ENCODE assay signal across 10 cellular contexts in genomic region chr17:75428775-75429469, GRCh38. TPM values are rescaled to one million over a fixed set of nuclear protein-coding genes. Genes with fewer than 3 reads are reported as not detected.
DNase-seq lines count a peak whose midpoint lies in the region; ATAC-seq and TF ChIP-seq lines count a peak whose summit lies in the region.
"Had no signal": no experiment of that assay in that cellular context is flagged by ENCODE, and none has a peak within 500 bp of the region (broad histone marks: within the 10 kb centered on the region; RNA-seq: fewer than 3 reads in every experiment).

No MANE protein-coding gene starts in this region.

- H4K5ac ChIP-seq in mesendoderm (ENCODE audit: low read length): no peak overlapping the region

- no peak overlapping the region for H2AK5ac ChIP-seq in mesendoderm (ENCODE audit: low read length)

- H3K27ac ChIP-seq in caudate nucleus (ENCODE audit: low read depth, low read length) (peak overlapping the region; percentile 36), mesendoderm (ENCODE audit: low read depth, low read length) (no peak overlapping the region)
- H3K27ac ChIP-seq: neutrophil had no signal

- no peak overlapping the region for H2BK120ac ChIP-seq in mesendoderm (ENCODE audit: low read depth, low read length)

- peak overlapping the region; percentile 84 for H3K27ac Mint-ChIP-seq in type B pancreatic cell
- no peak overlapping the region for H3K27ac Mint-ChIP-seq in activated naive CD8-positive, alpha-beta T cell treated with anti-CD3 and anti-CD28 coated beads for 36 hours

- no peaks in the 10 kb centered on the region for H3K27me3 Mint-ChIP-seq in type B pancreatic cell
- no peaks in the 10 kb centered on the region for H3K27me3 Mint-ChIP-seq in activated naive CD8-positive, alpha-beta T cell treated with anti-CD3 and anti-CD28 coated beads for 36 hours

- H3K27me3 ChIP-seq in mesendoderm (ENCODE audit: insufficient read depth, low read length, poor library complexity): no peaks in the 10 kb centered on the region
- H3K27me3 ChIP-seq: cardiac muscle cell, neutrophil had no signal

- no peak overlapping the region for H3K23ac ChIP-seq in mesendoderm (ENCODE audit: low read length)

- no peak overlapping the region for H3K4me2 ChIP-seq in mesendoderm (ENCODE audit: low read length)

- no peak overlapping the region for H4K8ac ChIP-seq in mesendoderm (ENCODE audit: low read depth, low read length)

- H3K4me3 Mint-ChIP-seq in type B pancreatic cell: no peak overlapping the region
- H3K4me3 Mint-ChIP-seq in activated naive CD8-positive, alpha-beta T cell treated with anti-CD3 and anti-CD28 coated beads for 36 hours: no peak overlapping the region

- no peak overlapping the region for H3K4ac ChIP-seq in mesendoderm (ENCODE audit: low read depth, low read length)

- no peak overlapping the region for H2BK15ac ChIP-seq in mesendoderm (replicated peaks; ENCODE audit: low read depth)

- no peaks in the 10 kb centered on the region for H3K79me2 ChIP-seq in mesendoderm (ENCODE audit: control insufficient read depth, insufficient read depth, low read length)

- no peak overlapping the region for H3K18ac ChIP-seq in mesendoderm (ENCODE audit: low read length)

- H3K9ac ChIP-seq in mesendoderm (ENCODE audit: low read length): no peak overlapping the region

- no CpG with 5 or more reads among the region's 16 CpGs for WGBS in mesendoderm (ENCODE audit: extremely low coverage, insufficient coverage, low lambda C conversion rate)

- no peak for TF ChIP-seq CTCF in type B pancreatic cell (conservative IDR thresholded peaks at IDR 0.05)

- no peak overlapping the region for H2BK5ac ChIP-seq in mesendoderm (ENCODE audit: low read length)

- no peaks in the 10 kb centered on the region for H3K36me3 ChIP-seq in mesendoderm (ENCODE audit: control insufficient read depth, insufficient read depth, low read length)
- H3K36me3 ChIP-seq: cardiac muscle cell, neutrophil had no signal

- no peaks in the 10 kb centered on the region for H3K79me1 ChIP-seq in mesendoderm (ENCODE audit: low read length)

- no peaks in the 10 kb centered on the region for H3K36me3 Mint-ChIP-seq in type B pancreatic cell
- H3K36me3 Mint-ChIP-seq in activated naive CD8-positive, alpha-beta T cell treated with anti-CD3 and anti-CD28 coated beads for 36 hours: no peaks in the 10 kb centered on the region

- H3K56ac ChIP-seq in mesendoderm (ENCODE audit: low read length): peak overlapping the region; percentile 28

- H3K9me3 Mint-ChIP-seq in type B pancreatic cell: no peaks in the 10 kb centered on the region
- H3K9me3 Mint-ChIP-seq in activated naive CD8-positive, alpha-beta T cell treated with anti-CD3 and anti-CD28 coated beads for 36 hours: no peaks in the 10 kb centered on the region

- no peak overlapping the region for H3K4me3 ChIP-seq in mesendoderm (ENCODE audit: low read length)
- H3K4me3 ChIP-seq: cardiac muscle cell had no signal

- DNase-seq in activated CD4-positive, CD25-positive, alpha-beta regulatory T cell treated with anti-CD3 and anti-CD28 coated beads, Interleukin-2, amount 50 U/mL, for 72 hours: no peak
- peak in 25 of 61 donors; percentile 2 to 79 (median 21) for DNase-seq in caudate nucleus (lab: John Stamatoyannopoulos, UW)
- DNase-seq in mesendoderm: no peak
- DNase-seq in type B pancreatic cell (ENCODE audit: extremely low spot score, unreplicated experiment): no peak
- DNase-seq in NCI-H2171 (lab: John Stamatoyannopoulos, UW): no peak
- DNase-seq in activated naive CD8-positive, alpha-beta T cell treated with anti-CD3 and anti-CD28 coated beads for 36 hours: no peak

- ATAC-seq in activated CD4-positive, CD25-positive, alpha-beta regulatory T cell treated with anti-CD3 and anti-CD28 coated beads, Interleukin-2, amount 50 U/mL, for 24 hours: peak; percentile 44 to 55
- ATAC-seq in GM21526 (IDR thresholded peaks at IDR 0.05; ENCODE audit: low FRiP score, unreplicated experiment): no peak

- peaks cover 2% of the 10 kb centered on the region for H3K4me1 ChIP-seq in mesendoderm (ENCODE audit: control insufficient read depth, low read depth, low read length)

- peaks cover 22% of the 10 kb centered on the region for H3K4me1 Mint-ChIP-seq in type B pancreatic cell (ENCODE audit: unreplicated experiment)
- H3K4me1 Mint-ChIP-seq in activated naive CD8-positive, alpha-beta T cell treated with anti-CD3 and anti-CD28 coated beads for 36 hours: peaks cover 12% of the 10 kb centered on the region

RNA-seq across cellular contexts. Expression of gene GRB2, which starts 23.4 kb away (rescaled TPM):
- polyA plus RNA-seq in mesendoderm (2013, experiment 1 of 2): 144 TPM
- polyA plus RNA-seq in mesendoderm (2013, experiment 2 of 2): 132 TPM
- total RNA-seq in type B pancreatic cell (ENCODE audit: low replicate concordance): 65.3 and 76.0 TPM in 2 replicates
- 100 to 1,000 TPM; 161 to 165 TPM for total RNA-seq in activated naive CD8-positive, alpha-beta T cell treated with anti-CD3 and anti-CD28 coated beads for 36 hours

RNA-seq across cellular contexts. Expression of gene TMEM94, which starts 27.5 kb away (rescaled TPM):
- 32.9 TPM for polyA plus RNA-seq in mesendoderm (2013, experiment 1 of 2)
- 32.7 TPM for polyA plus RNA-seq in mesendoderm (2013, experiment 2 of 2)
- total RNA-seq in type B pancreatic cell (ENCODE audit: low replicate concordance): 86.5 and 112 TPM in 2 replicates
- total RNA-seq in activated naive CD8-positive, alpha-beta T cell treated with anti-CD3 and anti-CD28 coated beads for 36 hours: 10 to 100 TPM; 46.6 to 55.5 TPM
